In genomic region chr2:27959496-27959895, GRCh38 we compare ENCODE assay signal across 11 cellular contexts.
DNase-seq lines count a peak whose midpoint lies in the region; ATAC-seq, FAIRE-seq and TF ChIP-seq lines count a peak whose summit lies in the region.
"Had no signal": no experiment of that assay in that cellular context is flagged by ENCODE, and none has a peak within 500 bp of the region (broad histone marks: within the 10 kb centered on the region; RNA-seq: fewer than 3 reads in every experiment).

No MANE protein-coding gene starts in this region.

- peaks cover 4% of the 10 kb centered on the region for H3K36me3 Mint-ChIP-seq in astrocyte (ENCODE audit: low read depth, unreplicated experiment)

- no peaks in the 10 kb centered on the region for H3K27me3 Mint-ChIP-seq in astrocyte (ENCODE audit: low read depth, unreplicated experiment)

- H3K9me3 ChIP-seq in heart left ventricle (no peaks in the 10 kb centered on the region), astrocyte (ENCODE audit: insufficient read depth, low read depth, low read length) (no peaks in the 10 kb centered on the region), HepG2 (ENCODE audit: low read length) (0 out of 2 replicates have a peak, but pooled peaks cover 4% of the 10 kb centered on the region), vagina (no peaks in the 10 kb centered on the region)

- peak overlapping the region; percentile 77 for H3K4me2 ChIP-seq in astrocyte (ENCODE audit: low read length)
- H3K4me2 ChIP-seq in HepG2 (ENCODE audit: low read depth, low read length) = 0 out of 2 replicates have a peak overlapping the region, but pooled peaks have one; percentile 14

- H3K79me2 ChIP-seq in astrocyte (ENCODE audit: insufficient read depth, low read length) (peaks cover 15% of the 10 kb centered on the region), HepG2 (ENCODE audit: insufficient read depth, low read length) (no peaks in the 10 kb centered on the region)

- intact Hi-C loops in heart left ventricle (cut with DNase I) = loop anchor here in 6 of 10 donors (5.0 to 10.0 kb wide), 6 partner anchors 33 to 445 kb away; partner anchors contain the start of genes FOSL2 (in 4 of the 6), BABAM2 (in 2 of the 6) and RBKS (in 2 of the 6)
- intact Hi-C loops in Right ventricle myocardium inferior (cut with DNase I) = loop anchor here (2.0 kb wide), 1 partner anchor 431 kb away; no protein-coding TSS in a partner anchor
- intact Hi-C loops in HepG2 (cut with micrococcal nuclease; ENCODE audit: unreplicated experiment) = no loop called here
- intact Hi-C loops in vagina (cut with DNase I) = loop anchor here (5.0 to 10.0 kb wide), 2 partner anchors 255 to 433 kb away; partner anchors contain the start of gene FOSL2

- H3K4me3 ChIP-seq in heart left ventricle = no peak overlapping the region
- no peak overlapping the region for H3K4me3 ChIP-seq in astrocyte (ENCODE audit: insufficient read depth, low read depth, low read length)
- H3K4me3 ChIP-seq in HepG2 (replicated peaks in 1 of 3; ENCODE audit: insufficient read depth in 1 of 3, low read depth in 2 of 3, low read length in 3 of 3) = no peak overlapping the region
- H3K4me3 ChIP-seq in vagina = no peak overlapping the region

- BruUV-seq in HepG2 (replicated peaks; lab: Mats Ljungman, UMichigan) = no TSS peak

- TF ChIP-seq RAD21 in HepG2 (CRISPR knock-in tag; IDR thresholded peaks at IDR 0.05) = no peak

- H4K20me1 ChIP-seq in astrocyte (ENCODE audit: insufficient read depth, low read length) (no peaks in the 10 kb centered on the region), HepG2 (ENCODE audit: insufficient read depth, low read length) (no peaks in the 10 kb centered on the region)

- peak; percentile 73 for FAIRE-seq in astrocyte (lab: Jason Lieb, UNC)
- FAIRE-seq in HepG2 (lab: Jason Lieb, UNC) = peak; percentile 54

- 24 to 48% (median 29%) methylated on average over 4 of the region's 4 CpGs for WGBS in heart left ventricle, 4 donors
- WGBS in HepG2 (ENCODE audit: low lambda C conversion rate) = 62% methylated on average over 4 of the region's 4 CpGs

- in situ Hi-C loops in HepG2 (cut with HindIII; ENCODE audit: extremely low pct_ligation_motif_present, low pct_unique_long_range_greater_than_20kb) = no loop called here

- TF ChIP-seq POLR2A in heart left ventricle (IDR thresholded peaks at IDR 0.05) (no peak), HepG2 (IDR thresholded peaks at IDR 0.05; ENCODE audit: insufficient read depth in 1 of 2, low read depth in 2 of 2, low read length in 2 of 2) (no peak), vagina (IDR thresholded peaks at IDR 0.05) (no peak)

- peaks cover 68% of the 10 kb centered on the region for H3K4me1 Mint-ChIP-seq in astrocyte (ENCODE audit: low read depth, unreplicated experiment)

- H3K36me3 ChIP-seq in heart left ventricle = no peaks in the 10 kb centered on the region
- H3K36me3 ChIP-seq in astrocyte (ENCODE audit: insufficient read depth, low read length) = no peaks in the 10 kb centered on the region
- H3K36me3 ChIP-seq in HepG2 (replicated peaks in 1 of 2; ENCODE audit: control insufficient read depth in 1 of 2, insufficient read depth in 2 of 2, low read length in 2 of 2) = no peaks in the 10 kb centered on the region
- H3K36me3 ChIP-seq in vagina = no peaks in the 10 kb centered on the region

- peak overlapping the region; percentile 76 for H3K9ac ChIP-seq in astrocyte (ENCODE audit: low read length)
- H3K9ac ChIP-seq in HepG2 (ENCODE audit: insufficient read depth, low read depth, low read length) = no peak overlapping the region

- peak overlapping the region in 4 of 12 donors; percentile 2 to 73 (median 15) for H3K27ac ChIP-seq in heart left ventricle
- peak overlapping the region; percentile 93 for H3K27ac ChIP-seq in astrocyte (ENCODE audit: low read depth, low read length)
- no peak overlapping the region for H3K27ac ChIP-seq in HepG2 (ENCODE audit: extremely low read length, insufficient read depth, low read length)
- peak overlapping the region; percentile 53 for H3K27ac ChIP-seq in vagina

- ATAC-seq in heart left ventricle (peak; percentile 39 to 54 (median 48)), Right ventricle myocardium inferior (no peak), HepG2 (no peak; the same call in 2 of the 3 replicates), GM19463 (IDR thresholded peaks at IDR 0.05; ENCODE audit: unreplicated experiment) (no peak)

- TF ChIP-seq CTCF in heart left ventricle (IDR thresholded peaks at IDR 0.05) (no peak), astrocyte (IDR thresholded peaks at IDR 0.05; ENCODE audit: insufficient read depth, low read depth, low read length) (no peak), HepG2 (CRISPR knock-in tag; IDR thresholded peaks at IDR 0.05) (no peak), vagina (IDR thresholded peaks at IDR 0.05) (no peak), GM10266 (IDR thresholded peaks at IDR 0.05; ENCODE audit: control insufficient read depth, insufficient read depth, low read depth, missing control alignments) (no peak)

- peak overlapping the region; percentile 85 for H3K27ac Mint-ChIP-seq in astrocyte (ENCODE audit: unreplicated experiment)

- H3K9me3 Mint-ChIP-seq in astrocyte (ENCODE audit: unreplicated experiment) = peaks cover 5% of the 10 kb centered on the region

- H3K4me1 ChIP-seq in heart left ventricle (peaks cover 3 to 72% (median 41%) of the 10 kb centered on the region in 12 donors), astrocyte (ENCODE audit: insufficient read depth, low read length) (peaks cover 39% of the 10 kb centered on the region), HepG2 (ENCODE audit: insufficient read depth, low read length) (peaks cover 36% of the 10 kb centered on the region), vagina (peaks cover 56% of the 10 kb centered on the region)

- H3K27me3 ChIP-seq in heart left ventricle (no peaks in the 10 kb centered on the region), astrocyte (ENCODE audit: insufficient read depth, low read length) (no peaks in the 10 kb centered on the region), HepG2 (ENCODE audit: control insufficient read depth in 1 of 2, insufficient read depth in 2 of 2, low read length in 2 of 2) (no peaks in the 10 kb centered on the region), vagina (no peaks in the 10 kb centered on the region)

- CTCF ChIA-PET in HepG2 (lab: Yijun Ruan, JAX; ENCODE audit: low intra/inter-chr PET ratio, low total read pairs) = no interaction called here

- DNase-seq in heart left ventricle (peak in 3 of 5 donors; percentile 30 to 42 (median 39)), Right ventricle myocardium inferior (ENCODE audit: missing footprints) (no peak), astrocyte (ENCODE audit: low read depth) (peak; percentile 59), HepG2 (ENCODE audit: low spot score) (peak; percentile 69), vagina (ENCODE audit: extremely low spot score in 2 of 2) (no peak), GM10266 (ENCODE audit: extremely low spot score) (no peak), occipital lobe (lab: John Stamatoyannopoulos, UW) (no peak)
- DNase-seq: activated T-cell treated with anti-CD3 and anti-CD28 coated beads, Interleukin-2, amount 50 U/mL, for 48 hours; C1 segment of cervical spinal cord; NCI-H510A had no signal

- H3K4me3 Mint-ChIP-seq in astrocyte (ENCODE audit: unreplicated experiment) = no peak overlapping the region

- POLR2A ChIA-PET in HepG2 (lab: Yijun Ruan, JAX) = no interaction called here

- H2AFZ ChIP-seq in astrocyte (ENCODE audit: low read depth, low read length) (no peak overlapping the region), HepG2 (ENCODE audit: low read length) (no peak overlapping the region)

- TF ChIP-seq EP300 in HepG2 (IDR thresholded peaks at IDR 0.05; ENCODE audit: low read depth in 2 of 2, low read length in 2 of 2) (no peak; a peak in 1 of 4 replicates), HepG2 (CRISPR knock-in tag; IDR thresholded peaks at IDR 0.05; ENCODE audit: borderline replicate concordance) (no peak)

TF ChIP-seq in HepG2, 621 proteins besides CTCF, POLR2A, EP300 and RAD21 (continues in another document):
- TF ChIP-seq ZXDC (CRISPR knock-in tag; IDR thresholded peaks at IDR 0.05) (no peak), FOXP4 (CRISPR knock-in tag; IDR thresholded peaks at IDR 0.05) (0 out of 2 replicates have a peak, but pooled peaks have one; percentile 11), MEF2D (CRISPR knock-in tag; IDR thresholded peaks at IDR 0.05) (no peak), ZNF724P (CRISPR knock-in tag; IDR thresholded peaks at IDR 0.05; ENCODE audit: borderline replicate concordance) (no peak), ZNF235 (CRISPR knock-in tag; IDR thresholded peaks at IDR 0.05; ENCODE audit: borderline replicate concordance) (no peak), DNMT1 (CRISPR knock-in tag; IDR thresholded peaks at IDR 0.05) (no peak)

Comparison
In these comparisons a context has a peak if more than half of its experiments do, and no peak if none do; other contexts are left out.
1. ATAC-seq: peak in heart left ventricle (4 of 4); none in Right ventricle myocardium inferior (single experiment), HepG2 (single experiment) and GM19463 (single experiment).
2. DNase-seq: peak in heart left ventricle (3 of 5), astrocyte (single experiment) and HepG2 (single experiment); none in Right ventricle myocardium inferior (single experiment), vagina (0 of 2), GM10266 (single experiment) and occipital lobe (single experiment).